Comparison of ENCODE assay signal across 10 cellular contexts in genomic region chr18:77106331-77106730, GRCh38. TPM values are rescaled to one million over a fixed set of nuclear protein-coding genes. Genes with fewer than 3 reads are reported as not detected.
DNase-seq lines count a peak whose midpoint lies in the region; ATAC-seq and TF ChIP-seq lines count a peak whose summit lies in the region.
"Had no signal": no experiment of that assay in that cellular context is flagged by ENCODE, and none has a peak within 500 bp of the region (broad histone marks: within the 10 kb centered on the region; RNA-seq: fewer than 3 reads in every experiment).

No MANE protein-coding gene starts in this region.

- peaks cover 15% of the 10 kb centered on the region for H3K36me3 ChIP-seq in CD4-positive, alpha-beta memory T cell (ENCODE audit: insufficient read depth, low read length)
- H3K36me3 ChIP-seq in skeletal muscle tissue (ENCODE audit: control insufficient read depth in 3 of 3, insufficient read depth in 3 of 3, low read length in 3 of 3) (peaks cover 0 to 12% (median 2%) of the 10 kb centered on the region in 3 donors), hepatocyte (replicated peaks; ENCODE audit: insufficient read depth, low read depth) (no peaks in the 10 kb centered on the region)

- H3K4me1 Mint-ChIP-seq in CD4-positive, alpha-beta memory T cell, result peaks cover 81 to 97% (median 91%) of the 10 kb centered on the region in 4 donors

- no peak for TF ChIP-seq CTCF in hepatocyte (IDR thresholded peaks at IDR 0.05; ENCODE audit: poor library complexity)

- H3K27me3 ChIP-seq in CD4-positive, alpha-beta memory T cell (ENCODE audit: insufficient read depth, low read length), result no peaks in the 10 kb centered on the region
- no peaks in the 10 kb centered on the region for H3K27me3 ChIP-seq in skeletal muscle tissue (ENCODE audit: control insufficient read depth in 3 of 3, insufficient read depth in 3 of 3, low read length in 3 of 3)
- no peaks in the 10 kb centered on the region for H3K27me3 ChIP-seq in hepatocyte

- no peak overlapping the region for H2AFZ ChIP-seq in hepatocyte

- no peaks in the 10 kb centered on the region for H4K20me1 ChIP-seq in hepatocyte (ENCODE audit: insufficient read depth, poor library complexity, severe bottlenecking)

- DNase-seq in CD4-positive, alpha-beta memory T cell, result peak; percentile 88 to 94 (median 90)
- DNase-seq in T-helper 22 cell (ENCODE audit: low read depth) (peak; percentile 86), NCI-H1694 treated with DMSO at 0.1 percent for 48 hours (lab: John Stamatoyannopoulos, UW) (no peak), hepatocyte (ENCODE audit: low spot score) (no peak), NCI-H2029 treated with DMSO at 0.1 percent for 48 hours (lab: John Stamatoyannopoulos, UW) (no peak)
- peak; percentile 81 for DNase-seq in activated naive CD4-positive, alpha-beta T cell treated with Interleukin-2 at 50 U/mL for 16 hours
- DNase-seq: SHP77 treated with DMSO at 0.1 percent for 48 hours had no signal

- peaks cover 98% of the 10 kb centered on the region for H3K4me1 ChIP-seq in CD4-positive, alpha-beta memory T cell (ENCODE audit: insufficient read depth, low read length)
- H3K4me1 ChIP-seq in skeletal muscle tissue (ENCODE audit: control insufficient read depth in 3 of 3, insufficient read depth in 3 of 3, low read length in 3 of 3) (peaks cover 56 to 81% (median 57%) of the 10 kb centered on the region in 3 donors), hepatocyte (ENCODE audit: insufficient read depth) (peaks cover 41% of the 10 kb centered on the region)

- no peaks in the 10 kb centered on the region for H3K9me2 ChIP-seq in hepatocyte (replicated peaks; ENCODE audit: insufficient read depth)

- H3K9ac ChIP-seq in skeletal muscle tissue (ENCODE audit: low read depth in 1 of 3, low read length in 3 of 3), result no peak overlapping the region

- peak overlapping the region; percentile 67 for H3K27ac ChIP-seq in CD4-positive, alpha-beta memory T cell (ENCODE audit: low read depth, low read length)
- H3K27ac ChIP-seq in skeletal muscle tissue (ENCODE audit: low read depth, low read length) (peak overlapping the region; percentile 34), hepatocyte (no peak overlapping the region)

- no peak for ATAC-seq in GM19467 (IDR thresholded peaks at IDR 0.05; ENCODE audit: unreplicated experiment)
- ATAC-seq: HCT116 had no signal

- CTCF ChIA-PET in CD4-positive, alpha-beta memory T cell (lab: Charles Lee; ENCODE audit: partially characterized antibody), result interaction anchor here (0.9 to 4.0 kb wide), 9 partner anchors 17 to 106 kb away, joined by 3 to 19 read pairs (median 5); partner anchors contain the start of gene MBP

- POLR2A ChIA-PET in CD4-positive, alpha-beta memory T cell (lab: Charles Lee; ENCODE audit: partially characterized antibody), result interaction anchor here (0.6 to 7.7 kb wide), 12 partner anchors 8 to 101 kb away, joined by 3 to 126 read pairs (median 10); partner anchors contain the start of gene MBP

- peaks cover 13 to 65% of the 10 kb centered on the region in 2 donors for H3K36me3 Mint-ChIP-seq in CD4-positive, alpha-beta memory T cell

- no peaks in the 10 kb centered on the region for H3K27me3 Mint-ChIP-seq in CD4-positive, alpha-beta memory T cell

- peak overlapping the region; percentile 86 to 99 (median 97) for H3K27ac Mint-ChIP-seq in CD4-positive, alpha-beta memory T cell

- peak overlapping the region; percentile 79 to 92 (median 85) for H3K4me3 Mint-ChIP-seq in CD4-positive, alpha-beta memory T cell

- H3K9me3 ChIP-seq in CD4-positive, alpha-beta memory T cell (ENCODE audit: control insufficient read depth in 1 of 2, low read length in 2 of 2), result no peaks in the 10 kb centered on the region
- H3K9me3 ChIP-seq in skeletal muscle tissue (ENCODE audit: control insufficient read depth in 3 of 3, low read length in 3 of 3), result no peaks in the 10 kb centered on the region
- no peaks in the 10 kb centered on the region for H3K9me3 ChIP-seq in hepatocyte (ENCODE audit: low read depth)

- no peak overlapping the region for H3K4me2 ChIP-seq in hepatocyte

- intact Hi-C loops in CD4-positive, alpha-beta memory T cell (cut with micrococcal nuclease), result loop anchor here (1.0 to 5.0 kb wide), 4 partner anchors 18 to 101 kb away; no protein-coding TSS in a partner anchor

- peaks cover 0 to 3% (median 0%) of the 10 kb centered on the region in 8 donors for H3K9me3 Mint-ChIP-seq in CD4-positive, alpha-beta memory T cell

- WGBS in hepatocyte (ENCODE audit: low lambda C conversion rate, missing lambda C conversion rate), result 78% methylated on average over 15 of the region's 15 CpGs

- H3K79me2 ChIP-seq in hepatocyte, result no peaks in the 10 kb centered on the region

- H3K4me3 ChIP-seq in CD4-positive, alpha-beta memory T cell (ENCODE audit: low read length in 2 of 2), result peak overlapping the region; percentile 7 to 25
- H3K4me3 ChIP-seq in skeletal muscle tissue (ENCODE audit: low read length in 3 of 3) (no peak overlapping the region), hepatocyte (no peak overlapping the region)

RNA-seq across cellular contexts. Expression of gene MBP, which starts 26.3 kb away (rescaled TPM):
- total RNA-seq in CD4-positive, alpha-beta memory T cell, result 100 to 1,000 TPM; 179 to 187 TPM
- 100 to 1,000 TPM in 1 of 2 donors, 10 to 100 TPM in 1; 92.2 to 119 TPM for polyA plus RNA-seq in CD4-positive, alpha-beta memory T cell
- total RNA-seq in skeletal muscle tissue, result 22.4 TPM
- 21.0 and 22.1 TPM in 2 replicates for total RNA-seq in hepatocyte
- polyA plus RNA-seq in hepatocyte, result 21.0 and 21.6 TPM in 2 replicates

Comparison
In these comparisons a context has a peak if more than half of its experiments do, and no peak if none do; other contexts are left out.
1. DNase-seq: peak in CD4-positive, alpha-beta memory T cell (5 of 5), T-helper 22 cell (single experiment) and activated naive CD4-positive, alpha-beta T cell treated with Interleukin-2 at 50 U/mL for 16 hours (single experiment); none in NCI-H1694 treated with DMSO at 0.1 percent for 48 hours (single experiment), hepatocyte (single experiment) and NCI-H2029 treated with DMSO at 0.1 percent for 48 hours (single experiment).
2. H3K4me3 ChIP-seq: peak in CD4-positive, alpha-beta memory T cell (2 of 2); none in skeletal muscle tissue (0 of 3) and hepatocyte (single experiment).